In the genomic region with DNA sequence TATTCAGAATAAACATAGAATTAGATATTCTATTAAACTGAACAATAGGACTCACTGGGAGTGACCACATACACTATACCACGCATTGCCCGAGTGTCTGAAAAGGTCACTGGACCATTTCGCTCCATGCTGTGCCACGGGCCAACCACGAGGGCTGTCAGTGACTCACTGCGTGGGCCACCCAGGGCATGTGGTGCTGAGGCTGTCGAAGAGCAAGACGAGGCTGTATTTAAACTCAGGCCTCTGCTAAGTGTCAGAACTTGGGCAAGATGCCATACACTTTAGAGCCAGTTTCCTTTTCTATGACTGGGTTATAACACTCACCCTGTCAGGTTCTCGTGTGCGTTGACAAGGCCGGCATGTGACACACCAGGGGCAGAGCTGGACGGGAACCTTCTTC, we compare ENCODE assay signal across 7 cellular contexts.
DNase-seq lines count a peak whose midpoint lies in the region; ATAC-seq and TF ChIP-seq lines count a peak whose summit lies in the region.
"Not testable (repeated sequence)": the region's sequence is repeated elsewhere in the genome, so short reads cannot be mapped to it uniquely, and the experiment has no call there.

No MANE protein-coding gene starts in this region.

- intact Hi-C loops in gastrocnemius medialis (cut with DNase I; ENCODE audit: low total_unique reads) = not testable (repeated sequence)

- not testable (repeated sequence) for H3K9me3 ChIP-seq in SK-N-SH; cardiac muscle cell (ENCODE audit: low read depth); lung (ENCODE audit: control insufficient read depth in 2 of 2, insufficient read depth in 1 of 2, low read length in 1 of 2); gastrocnemius medialis

- not testable (repeated sequence) for H3K9ac ChIP-seq in SK-N-SH

- H3K36me3 ChIP-seq in SK-N-SH (replicated peaks in 1 of 2; ENCODE audit: control insufficient read depth in 1 of 2, insufficient read depth in 2 of 2, low read length in 1 of 2); cardiac muscle cell; lung (ENCODE audit: control insufficient read depth in 2 of 2, insufficient read depth in 2 of 2, low read length in 2 of 2); gastrocnemius medialis: not testable (repeated sequence)

- WGBS in SK-N-SH (ENCODE audit: low lambda C conversion rate) = 54% methylated on average over 8 of the region's 12 CpGs
- 29 to 37% methylated on average over 12 of the region's 12 CpGs for WGBS in lung, 2 donors

- CTCF ChIA-PET in SK-N-SH (lab: Yijun Ruan, JAX) = not testable (repeated sequence)

- DNase-seq in HT1080 (ENCODE audit: low read depth) (peak; percentile 54), astrocyte of the hippocampus (ENCODE audit: low read depth, low spot score) (peak; percentile 36), epithelial cell of esophagus (ENCODE audit: low read depth) (peak; percentile 6), cardiac muscle cell (ENCODE audit: low read depth in 1 of 2, low spot score in 1 of 2) (peak; percentile 32 to 62)
- not testable (repeated sequence) for DNase-seq in SK-N-SH; lung (ENCODE audit: low spot score); gastrocnemius medialis

- H3F3A ChIP-seq in SK-N-SH (replicated peaks; ENCODE audit: insufficient read depth) = not testable (repeated sequence)

- H3K4me3 ChIP-seq in SK-N-SH (ENCODE audit: low read depth in 2 of 2, low read length in 1 of 2); epithelial cell of esophagus (ENCODE audit: low read length); cardiac muscle cell; lung; gastrocnemius medialis: not testable (repeated sequence)

- POLR2A ChIA-PET in SK-N-SH (lab: Yijun Ruan, JAX) = not testable (repeated sequence)

- H3K4me1 ChIP-seq in SK-N-SH (ENCODE audit: control insufficient read depth in 1 of 2, insufficient read depth in 2 of 2, low read depth in 1 of 2, low read length in 1 of 2); cardiac muscle cell (ENCODE audit: low read depth); lung (ENCODE audit: control insufficient read depth in 2 of 2, insufficient read depth in 2 of 2, low read length in 2 of 2); gastrocnemius medialis: not testable (repeated sequence)

- TF ChIP-seq CTCF in SK-N-SH (IDR thresholded peaks at IDR 0.05); epithelial cell of esophagus (IDR thresholded peaks at IDR 0.05; ENCODE audit: insufficient read depth, low read depth, low read length, missing control alignments); cardiac muscle cell (IDR thresholded peaks at IDR 0.05; ENCODE audit: low read depth, low read length); lung (IDR thresholded peaks at IDR 0.05; ENCODE audit: control extremely low read depth, extremely low read depth); gastrocnemius medialis (IDR thresholded peaks at IDR 0.05 in 4 of 5, conservative IDR thresholded peaks at IDR 0.05 in 1 of 5): not testable (repeated sequence)

- H4K20me1 ChIP-seq in SK-N-SH (ENCODE audit: insufficient read depth) = not testable (repeated sequence)

- not testable (repeated sequence) for H3K27me3 ChIP-seq in SK-N-SH (ENCODE audit: insufficient read depth); cardiac muscle cell; lung (ENCODE audit: control insufficient read depth, insufficient read depth); gastrocnemius medialis

- H2AFZ ChIP-seq in SK-N-SH (ENCODE audit: low read depth) = not testable (repeated sequence)

- TF ChIP-seq POLR2A in gastrocnemius medialis (IDR thresholded peaks at IDR 0.05) = not testable (repeated sequence)

- ATAC-seq in lung (ENCODE audit: insufficient read depth, low FRiP score) (peak; percentile 69), gastrocnemius medialis (peak; percentile 49 to 64)

- not testable (repeated sequence) for H3K79me2 ChIP-seq in SK-N-SH (ENCODE audit: insufficient read depth)

- not testable (repeated sequence) for H3K27ac ChIP-seq in SK-N-SH (ENCODE audit: low read depth in 2 of 2, low read length in 1 of 2); cardiac muscle cell; lung (ENCODE audit: low read depth in 1 of 2, low read length in 1 of 2); gastrocnemius medialis

- not testable (repeated sequence) for H3K4me2 ChIP-seq in SK-N-SH

- in situ Hi-C loops in gastrocnemius medialis (cut with MboI; ENCODE audit: low sequenced_read_pairs in 4 of 4) = not testable (repeated sequence)

- not testable (repeated sequence) for TF ChIP-seq EP300 in SK-N-SH (IDR thresholded peaks at IDR 0.05; ENCODE audit: borderline replicate concordance in 1 of 2, low read depth in 1 of 2, low read length in 1 of 2)

- not testable (repeated sequence) for H3K9me2 ChIP-seq in SK-N-SH

- TF ChIP-seq RAD21 in SK-N-SH (IDR thresholded peaks at IDR 0.05; ENCODE audit: low read length) = not testable (repeated sequence)

TF ChIP-seq in SK-N-SH, 30 proteins besides CTCF, POLR2A, EP300 and RAD21:
- TF ChIP-seq, protein P1, sequence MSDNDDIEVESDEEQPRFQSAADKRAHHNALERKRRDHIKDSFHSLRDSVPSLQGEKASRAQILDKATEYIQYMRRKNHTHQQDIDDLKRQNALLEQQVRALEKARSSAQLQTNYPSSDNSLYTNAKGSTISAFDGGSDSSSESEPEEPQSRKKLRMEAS (IDR thresholded peaks at IDR 0.05; ENCODE audit: low read depth) = 0 out of 2 replicates have a peak, but pooled peaks have one; percentile 16
